In the genomic region with DNA sequence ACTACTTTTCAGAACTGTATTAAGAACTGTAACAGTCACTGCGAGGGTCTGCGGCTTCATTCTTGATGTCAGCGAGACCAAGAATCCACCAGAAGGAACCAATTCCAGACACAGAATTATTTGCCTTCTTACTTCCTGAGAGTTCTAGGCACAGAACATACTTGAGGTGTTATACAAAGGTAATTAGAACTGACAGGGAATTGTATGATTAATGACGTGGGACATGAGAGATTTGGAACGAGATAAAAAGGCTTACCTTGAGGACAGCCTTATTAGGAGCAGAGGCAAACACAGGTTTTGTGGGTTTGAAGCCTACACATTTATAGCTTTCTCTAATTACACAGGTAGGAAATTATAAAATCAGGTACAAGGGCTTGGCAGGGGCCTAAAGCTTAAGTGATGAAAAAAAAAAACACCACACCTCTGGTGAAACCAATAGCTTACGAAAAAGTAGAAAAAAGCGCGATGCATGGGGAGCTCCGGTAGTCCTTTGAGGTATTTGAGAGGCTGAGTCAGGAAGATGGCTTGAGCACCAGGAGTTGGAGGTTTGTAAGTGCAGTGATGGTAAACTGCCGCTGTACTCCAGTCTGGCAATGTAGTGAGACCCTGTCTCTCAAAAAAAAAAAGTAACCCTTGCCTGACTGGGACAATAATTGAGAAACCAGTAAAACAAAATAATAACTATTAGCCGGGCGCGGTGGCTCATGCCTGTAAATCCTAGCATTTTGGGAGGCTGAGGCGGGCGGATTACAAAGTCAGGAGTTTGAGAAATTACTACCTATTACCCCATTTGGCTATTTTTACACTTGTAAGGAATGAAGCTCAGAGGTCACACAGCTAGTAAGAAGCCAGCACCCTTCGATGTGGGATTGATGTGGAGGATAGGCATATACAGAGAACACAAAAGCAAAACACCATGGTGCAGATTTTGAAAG, we compare ENCODE assay signal across 8 cellular contexts. TPM values are rescaled to one million over a fixed set of nuclear protein-coding genes. Genes with fewer than 3 reads are reported as not detected.
A peak's percentile ranks its signal among the peaks of the same experiment; 100 is the strongest.
DNase-seq lines count a peak whose midpoint lies in the region; ATAC-seq and TF ChIP-seq lines count a peak whose summit lies in the region.

No MANE protein-coding gene starts in this region.

- H3K4me3 ChIP-seq in AG10803 (ENCODE audit: low read length) = peak overlapping the region; percentile 75

- H3K9me3 Mint-ChIP-seq in activated naive CD4-positive, alpha-beta T cell treated with anti-CD3 and anti-CD28 coated beads, Interleukin-2, amount 50 U/mL, for 24 hours = no peaks in the 10 kb centered on the region

- peak overlapping the region; percentile 99 for H3K4me3 Mint-ChIP-seq in activated naive CD4-positive, alpha-beta T cell treated with anti-CD3 and anti-CD28 coated beads, Interleukin-2, amount 50 U/mL, for 24 hours

- ATAC-seq in HG02571 (IDR thresholded peaks at IDR 0.05; ENCODE audit: unreplicated experiment) (no peak), GM21825 (IDR thresholded peaks at IDR 0.05; ENCODE audit: unreplicated experiment) (no peak)

- DNase-seq in AG10803 (ENCODE audit: low read depth) (peak; percentile 33), HT-29 (ENCODE audit: low spot score) (peak; percentile 35), iris pigment epithelial cell (ENCODE audit: low read depth) (peak; percentile 52), superior temporal gyrus (ENCODE audit: extremely low spot score) (peak; percentile 9), SIG-M5 treated with dmso at 0.1 percent for 504 hours (lab: John Stamatoyannopoulos, UW; ENCODE audit: unreplicated experiment) (no peak)

- peaks cover 44% of the 10 kb centered on the region for H3K4me1 Mint-ChIP-seq in activated naive CD4-positive, alpha-beta T cell treated with anti-CD3 and anti-CD28 coated beads, Interleukin-2, amount 50 U/mL, for 24 hours

- H3K27me3 Mint-ChIP-seq in activated naive CD4-positive, alpha-beta T cell treated with anti-CD3 and anti-CD28 coated beads, Interleukin-2, amount 50 U/mL, for 24 hours = no peaks in the 10 kb centered on the region

- peak overlapping the region; percentile 95 for H3K27ac Mint-ChIP-seq in activated naive CD4-positive, alpha-beta T cell treated with anti-CD3 and anti-CD28 coated beads, Interleukin-2, amount 50 U/mL, for 24 hours

- H3K36me3 Mint-ChIP-seq in activated naive CD4-positive, alpha-beta T cell treated with anti-CD3 and anti-CD28 coated beads, Interleukin-2, amount 50 U/mL, for 24 hours = peaks cover 20% of the 10 kb centered on the region

- no peak for TF ChIP-seq CTCF in AG10803 (conservative IDR thresholded peaks at IDR 0.05; ENCODE audit: low read length)

RNA-seq across cellular contexts. Expression of a gene that starts 0.8 kb away (rescaled TPM):
- 18.3 and 19.2 TPM in 2 replicates for total RNA-seq in HT-29 (2014; rRNA removed; shearing (Covaris generic))

RNA-seq across cellular contexts. Expression of a gene that starts 9.5 kb away (rescaled TPM):
- total RNA-seq in HT-29 (2014; rRNA removed; shearing (Covaris generic)) = 0.10 TPM in 1 of 2 replicates, not detected in the other

RNA-seq across cellular contexts. Expression of a gene that starts 23.5 kb away (rescaled TPM):
- 3.3 and 3.5 TPM in 2 replicates for total RNA-seq in HT-29 (2014; rRNA removed; shearing (Covaris generic))

RNA-seq across cellular contexts. Expression of a gene that starts 31.3 kb away (rescaled TPM):
- 4.0 and 4.1 TPM in 2 replicates for total RNA-seq in HT-29 (2014; rRNA removed; shearing (Covaris generic))

RNA-seq across cellular contexts. Expression of a gene that starts 44.1 kb away (rescaled TPM):
- total RNA-seq in HT-29 (2014; rRNA removed; shearing (Covaris generic)) = not detected in 2 replicates
